Comparison of ENCODE assay signal across 8 cellular contexts in genomic region chr21:26717146-26717739, GRCh38.
A peak's percentile ranks its signal among the peaks of the same experiment; 100 is the strongest.
DNase-seq lines count a peak whose midpoint lies in the region; ATAC-seq, FAIRE-seq and TF ChIP-seq lines count a peak whose summit lies in the region.

No MANE protein-coding gene starts in this region.

- no TSS peak for BruUV-seq in HepG2 (replicated peaks; lab: Mats Ljungman, UMichigan)

- no peaks in the 10 kb centered on the region for H3K36me3 ChIP-seq in KMS-11 (ENCODE audit: insufficient read depth)
- no peaks in the 10 kb centered on the region for H3K36me3 ChIP-seq in HepG2 (replicated peaks in 1 of 2; ENCODE audit: control insufficient read depth in 1 of 2, insufficient read depth in 2 of 2, low read length in 2 of 2)
- no peaks in the 10 kb centered on the region for H3K36me3 ChIP-seq in CD8-positive, alpha-beta memory T cell (ENCODE audit: insufficient read depth, low read length)

- H3K27me3 ChIP-seq in KMS-11 (ENCODE audit: insufficient read depth, low read depth) (no peaks in the 10 kb centered on the region), HepG2 (ENCODE audit: control insufficient read depth in 1 of 2, insufficient read depth in 2 of 2, low read length in 2 of 2) (no peaks in the 10 kb centered on the region)
- no peaks in the 10 kb centered on the region for H3K27me3 ChIP-seq in CD8-positive, alpha-beta memory T cell (ENCODE audit: insufficient read depth, low read length, poor library complexity, severe bottlenecking)

- TF ChIP-seq CTCF in CD14-positive monocyte (IDR thresholded peaks at IDR 0.05) = peak; percentile 66
- peak; percentile 86 for TF ChIP-seq CTCF in KMS-11 (conservative IDR thresholded peaks at IDR 0.05; ENCODE audit: low read depth, low read length)
- TF ChIP-seq CTCF in activated B cell treated with CpG ODN at 0.5 μM for 24 hours (IDR thresholded peaks at IDR 0.05) = peak; percentile 69
- no peak for TF ChIP-seq CTCF in HepG2 (CRISPR knock-in tag; IDR thresholded peaks at IDR 0.05)

- in situ Hi-C loops in HepG2 (cut with HindIII; ENCODE audit: extremely low pct_ligation_motif_present, low pct_unique_long_range_greater_than_20kb) = loop anchor here (10.0 kb wide), 1 partner anchor 1112 kb away; the partner anchor contains the start of gene MRPL39

- H4K20me1 ChIP-seq in KMS-11 (ENCODE audit: insufficient read depth) (no peaks in the 10 kb centered on the region), HepG2 (ENCODE audit: insufficient read depth, low read length) (no peaks in the 10 kb centered on the region)

- H3K9ac ChIP-seq in KMS-11 (no peak overlapping the region), HepG2 (ENCODE audit: insufficient read depth, low read depth, low read length) (no peak overlapping the region)

- no peak for TF ChIP-seq RAD21 in HepG2 (CRISPR knock-in tag; IDR thresholded peaks at IDR 0.05)

- TF ChIP-seq EP300 in HepG2 (IDR thresholded peaks at IDR 0.05; ENCODE audit: low read depth in 2 of 2, low read length in 2 of 2) (no peak), HepG2 (CRISPR knock-in tag; IDR thresholded peaks at IDR 0.05; ENCODE audit: borderline replicate concordance) (no peak)

- no peaks in the 10 kb centered on the region for H3K4me1 Mint-ChIP-seq in CD14-positive monocyte
- no peaks in the 10 kb centered on the region for H3K4me1 Mint-ChIP-seq in activated B cell treated with CpG ODN at 0.5 μM for 24 hours
- no peaks in the 10 kb centered on the region for H3K4me1 Mint-ChIP-seq in CD8-positive, alpha-beta memory T cell

- no peak for DNase-seq in CD14-positive monocyte (ENCODE audit: low spot score)
- no peak for DNase-seq in activated B cell treated with CpG ODN at 0.5 μM for 24 hours
- DNase-seq in HepG2 (ENCODE audit: low spot score) = no peak
- DNase-seq in CD8-positive, alpha-beta memory T cell = no peak
- DNase-seq in T-helper 9 cell = no peak
- no peak for DNase-seq in central memory CD4-positive, alpha-beta T cell

- H3K4me3 ChIP-seq in KMS-11 (IDR thresholded peaks at IDR 0.05; ENCODE audit: insufficient read depth, low read depth, low read length) (no peak overlapping the region), HepG2 (replicated peaks in 1 of 3; ENCODE audit: insufficient read depth in 1 of 3, low read depth in 2 of 3, low read length in 3 of 3) (no peak overlapping the region)
- no peak overlapping the region for H3K4me3 ChIP-seq in CD8-positive, alpha-beta memory T cell (ENCODE audit: low read length)

- no peak overlapping the region for H3K27ac Mint-ChIP-seq in CD14-positive monocyte
- H3K27ac Mint-ChIP-seq in activated B cell treated with CpG ODN at 0.5 μM for 24 hours = no peak overlapping the region
- no peak overlapping the region for H3K27ac Mint-ChIP-seq in CD8-positive, alpha-beta memory T cell

- H3K4me3 Mint-ChIP-seq in CD14-positive monocyte (no peak overlapping the region), activated B cell treated with CpG ODN at 0.5 μM for 24 hours (no peak overlapping the region)
- H3K4me3 Mint-ChIP-seq in CD8-positive, alpha-beta memory T cell = no peak overlapping the region

- intact Hi-C loops in CD14-positive monocyte (cut with micrococcal nuclease) (loop anchor here (5.0 kb wide), 2 partner anchors 835 to 1110 kb away; partner anchors contain the start of gene MRPL39 (in 1 of the 2)), activated B cell treated with CpG ODN at 0.5 μM for 24 hours (cut with micrococcal nuclease) (loop anchor here (1.0 to 5.0 kb wide), 3 partner anchors 550 to 836 kb away; no protein-coding TSS in a partner anchor), HepG2 (cut with micrococcal nuclease; ENCODE audit: unreplicated experiment) (loop anchor here (2.0 to 5.0 kb wide), 2 partner anchors 834 to 985 kb away; no protein-coding TSS in a partner anchor)

- 10% methylated on average over 5 of the region's 5 CpGs for WGBS in HepG2 (ENCODE audit: low lambda C conversion rate)

- FAIRE-seq in HepG2 (lab: Jason Lieb, UNC) = no peak

- H3K27ac ChIP-seq in KMS-11 (no peak overlapping the region), HepG2 (ENCODE audit: extremely low read length, insufficient read depth, low read length) (no peak overlapping the region)
- H3K27ac ChIP-seq in CD8-positive, alpha-beta memory T cell (ENCODE audit: low read depth, low read length) = no peak overlapping the region

- H3K9me3 ChIP-seq in HepG2 (ENCODE audit: low read length) = 0 out of 2 replicates have a peak, but pooled peaks cover 4% of the 10 kb centered on the region
- H3K9me3 ChIP-seq in CD8-positive, alpha-beta memory T cell (ENCODE audit: low read length) = no peaks in the 10 kb centered on the region

- no peak overlapping the region for H3K4me2 ChIP-seq in KMS-11
- H3K4me2 ChIP-seq in HepG2 (ENCODE audit: low read depth, low read length) = no peak overlapping the region

- H3K79me2 ChIP-seq in KMS-11 (ENCODE audit: insufficient read depth, low read depth) = no peaks in the 10 kb centered on the region
- no peaks in the 10 kb centered on the region for H3K79me2 ChIP-seq in HepG2 (ENCODE audit: insufficient read depth, low read length)

- H3K4me1 ChIP-seq in KMS-11 (ENCODE audit: low read depth, poor library complexity, severe bottlenecking) = no peaks in the 10 kb centered on the region
- no peaks in the 10 kb centered on the region for H3K4me1 ChIP-seq in HepG2 (ENCODE audit: insufficient read depth, low read length)
- H3K4me1 ChIP-seq in CD8-positive, alpha-beta memory T cell (ENCODE audit: insufficient read depth, low read length) = no peaks in the 10 kb centered on the region

- no peaks in the 10 kb centered on the region for H3K9me3 Mint-ChIP-seq in CD14-positive monocyte
- H3K9me3 Mint-ChIP-seq in activated B cell treated with CpG ODN at 0.5 μM for 24 hours = no peaks in the 10 kb centered on the region
- H3K9me3 Mint-ChIP-seq in CD8-positive, alpha-beta memory T cell = peaks cover 0 to 4% (median 0%) of the 10 kb centered on the region in 5 donors

- POLR2A ChIA-PET in activated B cell treated with CpG ODN at 0.5 μM for 24 hours (lab: Charles Lee) = no interaction called here
- POLR2A ChIA-PET in HepG2 (lab: Yijun Ruan, JAX) = no interaction called here
- POLR2A ChIA-PET in CD8-positive, alpha-beta memory T cell (lab: Charles Lee) = no interaction called here

- CTCF ChIA-PET in activated B cell treated with CpG ODN at 0.5 μM for 24 hours (lab: Charles Lee) = interaction anchor here (0.6 to 2.6 kb wide), 9 partner anchors 14 to 1108 kb away, joined by 3 to 37 read pairs (median 3); no protein-coding TSS in a partner anchor
- CTCF ChIA-PET in HepG2 (lab: Yijun Ruan, JAX; ENCODE audit: low intra/inter-chr PET ratio, low total read pairs) = interaction anchor here (1.2 to 1.4 kb wide), 2 partner anchors 835 to 1109 kb away, joined by 7 to 8 read pairs; partner anchors contain the start of gene MRPL39
- CTCF ChIA-PET in CD8-positive, alpha-beta memory T cell (lab: Charles Lee) = no interaction called here

- H2AFZ ChIP-seq in KMS-11 (ENCODE audit: low read depth) (no peak overlapping the region), HepG2 (ENCODE audit: low read length) (no peak overlapping the region)

- peaks cover 0 to 1% (median 1%) of the 10 kb centered on the region in 3 donors for H3K27me3 Mint-ChIP-seq in CD14-positive monocyte (ENCODE audit: low read depth in 3 of 3)
- H3K27me3 Mint-ChIP-seq in activated B cell treated with CpG ODN at 0.5 μM for 24 hours = peaks cover 3% of the 10 kb centered on the region
- peaks cover 4 to 10% of the 10 kb centered on the region in 2 donors for H3K27me3 Mint-ChIP-seq in CD8-positive, alpha-beta memory T cell

- no peaks in the 10 kb centered on the region for H3K36me3 Mint-ChIP-seq in CD14-positive monocyte
- no peaks in the 10 kb centered on the region for H3K36me3 Mint-ChIP-seq in activated B cell treated with CpG ODN at 0.5 μM for 24 hours (ENCODE audit: low read depth)
- no peaks in the 10 kb centered on the region for H3K36me3 Mint-ChIP-seq in CD8-positive, alpha-beta memory T cell

- TF ChIP-seq POLR2A in HepG2 (IDR thresholded peaks at IDR 0.05; ENCODE audit: insufficient read depth in 1 of 2, low read depth in 2 of 2, low read length in 2 of 2) = no peak

- ATAC-seq in activated B cell treated with CpG ODN at 0.5 μM for 24 hours (ENCODE audit: low read depth) (no peak), HepG2 (no peak), HG03097 (IDR thresholded peaks at IDR 0.05; ENCODE audit: low FRiP score, unreplicated experiment) (no peak)

TF ChIP-seq in HepG2, 621 proteins besides CTCF, POLR2A, EP300 and RAD21:
- TF ChIP-seq JUNB (CRISPR knock-in tag; IDR thresholded peaks at IDR 0.05; ENCODE audit: borderline replicate concordance) = no peak
- peak; percentile 36 for TF ChIP-seq STAG1 (CRISPR knock-in tag; IDR thresholded peaks at IDR 0.05)
- TF ChIP-seq REST (IDR thresholded peaks at IDR 0.05; ENCODE audit: borderline replicate concordance in 1 of 2, low read depth in 1 of 2, low read length in 2 of 2) = no peak
